In the genomic region with DNA sequence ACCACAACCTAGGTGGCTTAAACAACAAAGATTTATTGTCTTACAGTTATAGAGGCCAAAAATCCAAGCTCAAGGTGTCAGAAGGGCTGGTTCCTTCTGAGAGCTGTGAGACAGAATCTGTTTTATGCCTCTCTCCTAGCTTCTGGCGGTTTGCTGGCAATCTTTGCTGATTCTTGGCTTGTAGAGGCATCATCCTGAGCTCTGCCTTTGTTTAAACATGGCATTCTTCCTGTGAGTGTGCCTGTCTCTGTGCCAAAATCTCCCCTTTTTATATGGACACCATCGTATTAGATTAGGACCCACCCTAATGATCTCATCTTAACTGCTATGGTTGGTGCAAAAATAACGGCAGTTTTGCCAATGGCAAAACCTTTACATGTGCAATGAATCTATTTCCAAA, we compare ENCODE assay signal across 22 cellular contexts.
"Had no signal": no experiment of that assay in that cellular context is flagged by ENCODE, and none has a peak within 500 bp of the region (broad histone marks: within the 10 kb centered on the region; RNA-seq: fewer than 3 reads in every experiment).

No MANE protein-coding gene starts in this region.

- DNase-seq: dermis blood vessel endothelial cell; dorsolateral prefrontal cortex; effector CD4-positive, alpha-beta T cell; effector memory CD4-positive, alpha-beta T cell; foreskin melanocyte; gastrocnemius medialis; glutamatergic neuron; head of caudate nucleus; heart right ventricle; hippocampal formation; left cardiac atrium; left lung; left ventricle myocardium superior; lower lobe of right lung; mesenchymal stem cell; midbrain; naive B cell had no signal

- H3K4me3 ChIP-seq: coronary artery, dorsolateral prefrontal cortex, esophagus muscularis mucosa, gastrocnemius medialis, heart right ventricle, left lung, lower lobe of right lung had no signal

- H3K4me1 ChIP-seq: esophagus muscularis mucosa, gastrocnemius medialis, heart right ventricle, left lung, lower lobe of right lung had no signal

- H3K9me3 ChIP-seq: lower lobe of right lung had no signal

- H3K27ac ChIP-seq: coronary artery, esophagus muscularis mucosa, gastrocnemius medialis, heart right ventricle, left lung, lower lobe of right lung had no signal

- FAIRE-seq: endothelial cell of umbilical vein, islet of Langerhans, keratinocyte had no signal

- H3K36me3 ChIP-seq: esophagus muscularis mucosa, gastrocnemius medialis, heart right ventricle, left lung, lower lobe of right lung had no signal

- H3K27me3 ChIP-seq: dorsolateral prefrontal cortex, gastrocnemius medialis had no signal
